In genomic region chr1:107739183-107739582, GRCh38 we compare ENCODE assay signal across 13 cellular contexts.
DNase-seq lines count a peak whose midpoint lies in the region; ATAC-seq, FAIRE-seq and TF ChIP-seq lines count a peak whose summit lies in the region.
"Had no signal": no experiment of that assay in that cellular context is flagged by ENCODE, and none has a peak within 500 bp of the region (broad histone marks: within the 10 kb centered on the region; RNA-seq: fewer than 3 reads in every experiment).

No MANE protein-coding gene starts in this region.

- no peak overlapping the region for H3K4me3 ChIP-seq in kidney (ENCODE audit: low read length in 2 of 2)

- H3K9me3 Mint-ChIP-seq in nephron = peaks cover 7% of the 10 kb centered on the region
- H3K9me3 Mint-ChIP-seq: activated T-helper 2 cell treated with anti-CD3 and anti-CD28 coated beads, Interferon-gamma antibody, Interleukin-2, Interleukin-4, amounts not matched to agents 10 μg/mL and 5 μg/mL and 100 μg/mL, durations not matched to agents 14 hours and 24 hours and 36 hours had no signal

- peak; percentile 63 for DNase-seq in CD1c-positive myeloid dendritic cell (ENCODE audit: extremely low spot score)
- DNase-seq in T-helper 17 cell = no peak
- no peak for DNase-seq in SKM-1 (lab: John Stamatoyannopoulos, UW; ENCODE audit: unreplicated experiment)
- DNase-seq in HCEC 1CT = no peak
- DNase-seq in kidney = no peak
- DNase-seq in activated CD4-positive, alpha-beta T cell treated with anti-CD3 and anti-CD28 coated beads, Interleukin-2, amount 50 U/mL, for 48 hours = no peak
- DNase-seq: activated CD8-positive, alpha-beta T cell treated with anti-CD3 and anti-CD28 coated beads for 36 hours; amniotic stem cell; DMS79; MV-4-11 had no signal

- ATAC-seq in HG02623 (IDR thresholded peaks at IDR 0.05; ENCODE audit: unreplicated experiment) (peak; percentile 50), T-helper 17 cell (peak; percentile 52)
- ATAC-seq: activated CD8-positive, alpha-beta T cell treated with anti-CD3 and anti-CD28 coated beads for 36 hours had no signal

- H3K36me3 Mint-ChIP-seq in T-helper 17 cell (ENCODE audit: low read depth) (peaks cover 3% of the 10 kb centered on the region), nephron (ENCODE audit: low read depth) (peaks cover 7% of the 10 kb centered on the region)

- H3K36me3 ChIP-seq in kidney (ENCODE audit: control insufficient read depth in 1 of 2, insufficient read depth in 2 of 2, low read length in 2 of 2) = no peaks in the 10 kb centered on the region

- no peak overlapping the region for H3K9ac ChIP-seq in kidney (ENCODE audit: low read length in 2 of 2)

- H3K27ac ChIP-seq in kidney (ENCODE audit: low read depth in 2 of 2, low read length in 2 of 2) = no peak overlapping the region

- H3K4me1 Mint-ChIP-seq in T-helper 17 cell (peaks cover 8% of the 10 kb centered on the region), nephron (peaks cover 9% of the 10 kb centered on the region)

- peaks cover 0 to 7% of the 10 kb centered on the region in 2 donors for H3K4me1 ChIP-seq in kidney (ENCODE audit: control insufficient read depth in 1 of 2, insufficient read depth in 1 of 2, low read depth in 1 of 2, low read length in 2 of 2)

- no peak for FAIRE-seq in kidney (lab: Jason Lieb, UNC)

- intact Hi-C loops in kidney (cut with DNase I) = no loop called here

- no peaks in the 10 kb centered on the region for H3K27me3 Mint-ChIP-seq in T-helper 17 cell
- no peaks in the 10 kb centered on the region for H3K27me3 Mint-ChIP-seq in nephron (ENCODE audit: low read depth)
- H3K27me3 Mint-ChIP-seq: activated CD8-positive, alpha-beta T cell treated with anti-CD3 and anti-CD28 coated beads for 36 hours had no signal

- TF ChIP-seq CTCF in nephron (IDR thresholded peaks at IDR 0.05; ENCODE audit: unreplicated experiment in 3 of 3) (no peak), kidney (IDR thresholded peaks at IDR 0.05; ENCODE audit: borderline replicate concordance, extremely low read depth, insufficient read depth) (no peak)

- H3K27ac Mint-ChIP-seq in T-helper 17 cell (no peak overlapping the region), nephron (peak overlapping the region; percentile 4 to 55 (median 45))
- H3K27ac Mint-ChIP-seq: activated CD8-positive, alpha-beta T cell treated with anti-CD3 and anti-CD28 coated beads for 36 hours; activated T-helper 2 cell treated with anti-CD3 and anti-CD28 coated beads, Interferon-gamma antibody, Interleukin-2, Interleukin-4, amounts not matched to agents 10 μg/mL and 5 μg/mL and 100 μg/mL, durations not matched to agents 14 hours and 24 hours and 36 hours had no signal

- H3K4me3 Mint-ChIP-seq in T-helper 17 cell (no peak overlapping the region), nephron (no peak overlapping the region)
- H3K4me3 Mint-ChIP-seq: activated CD8-positive, alpha-beta T cell treated with anti-CD3 and anti-CD28 coated beads for 36 hours had no signal

- H3K9me3 ChIP-seq in T-helper 17 cell (ENCODE audit: control insufficient read depth, low read length, poor library complexity, severe bottlenecking) (no peaks in the 10 kb centered on the region), kidney (ENCODE audit: control insufficient read depth in 1 of 2, low read length in 2 of 2) (no peaks in the 10 kb centered on the region)
